In the genomic region with DNA sequence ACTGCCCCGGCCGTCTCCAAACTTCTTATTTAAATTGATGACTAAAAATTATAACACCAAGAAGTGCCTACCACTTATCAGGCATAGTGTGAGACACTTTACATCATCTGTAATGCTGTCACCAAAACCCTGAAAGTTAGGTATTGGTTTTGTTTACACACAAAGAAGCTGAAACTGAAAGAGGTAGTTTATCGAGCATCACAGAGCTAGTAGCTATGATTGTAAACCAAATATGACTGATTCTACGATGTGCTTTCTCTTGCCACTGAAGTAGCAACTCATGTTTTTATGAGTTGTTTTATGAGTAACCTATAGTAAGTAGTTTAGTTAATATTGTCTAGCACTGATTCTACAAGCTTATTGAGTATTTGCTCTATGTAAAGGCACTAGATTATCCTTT, we compare ENCODE assay signal across 14 cellular contexts. TPM values are rescaled to one million over a fixed set of nuclear protein-coding genes. Genes with fewer than 3 reads are reported as not detected.
DNase-seq lines count a peak whose midpoint lies in the region; ATAC-seq and TF ChIP-seq lines count a peak whose summit lies in the region.
"Had no signal": no experiment of that assay in that cellular context is flagged by ENCODE, and none has a peak within 500 bp of the region (broad histone marks: within the 10 kb centered on the region; RNA-seq: fewer than 3 reads in every experiment).

No MANE protein-coding gene starts in this region.

- H3K27ac Mint-ChIP-seq in neural progenitor cell, result no peak overlapping the region
- H3K27ac Mint-ChIP-seq in activated T-helper 2 cell treated with anti-CD3 and anti-CD28 coated beads, Interferon-gamma antibody, Interleukin-2, Interleukin-4, amounts not matched to agents 10 μg/mL and 5 μg/mL and 100 μg/mL, durations not matched to agents 14 hours and 24 hours and 36 hours, result no peak overlapping the region
- H3K27ac Mint-ChIP-seq: type B pancreatic cell had no signal

- H3K9ac ChIP-seq in neural progenitor cell, result no peak overlapping the region

- H3K4me1 Mint-ChIP-seq in activated T-cell treated with anti-CD3 and anti-CD28 coated beads, Interleukin-2, amount 50 U/mL, for 4 hours (ENCODE audit: low read depth), result no peaks in the 10 kb centered on the region
- H3K4me1 Mint-ChIP-seq in neural progenitor cell, result peaks cover 7% of the 10 kb centered on the region
- H3K4me1 Mint-ChIP-seq in activated T-helper 2 cell treated with anti-CD3 and anti-CD28 coated beads, Interferon-gamma antibody, Interleukin-2, Interleukin-4, amounts not matched to agents 10 μg/mL and 5 μg/mL and 100 μg/mL, durations not matched to agents 14 hours and 24 hours and 36 hours (ENCODE audit: low read depth), result peaks cover 4% of the 10 kb centered on the region
- H3K4me1 Mint-ChIP-seq: central memory CD8-positive, alpha-beta T cell had no signal

- peaks cover 38% of the 10 kb centered on the region for H3K4me1 ChIP-seq in neural progenitor cell
- H3K4me1 ChIP-seq: psoas muscle had no signal

- H3K4me3 Mint-ChIP-seq in activated T-cell treated with anti-CD3 and anti-CD28 coated beads, Interleukin-2, amount 50 U/mL, for 4 hours, result no peak overlapping the region
- H3K4me3 Mint-ChIP-seq in neural progenitor cell, result no peak overlapping the region
- H3K4me3 Mint-ChIP-seq in activated T-helper 2 cell treated with anti-CD3 and anti-CD28 coated beads, Interferon-gamma antibody, Interleukin-2, Interleukin-4, amounts not matched to agents 10 μg/mL and 5 μg/mL and 100 μg/mL, durations not matched to agents 14 hours and 24 hours and 36 hours (ENCODE audit: low read depth), result no peak overlapping the region
- H3K4me3 Mint-ChIP-seq: central memory CD8-positive, alpha-beta T cell; type B pancreatic cell had no signal

- H3K27me3 ChIP-seq in neural progenitor cell, result no peaks in the 10 kb centered on the region

- no peaks in the 10 kb centered on the region for H3K9me3 ChIP-seq in neural progenitor cell (ENCODE audit: low read depth)
- H3K9me3 ChIP-seq: psoas muscle had no signal

- no peak overlapping the region for H3K4me3 ChIP-seq in neural progenitor cell
- H3K4me3 ChIP-seq: psoas muscle had no signal

- no peaks in the 10 kb centered on the region for H3K79me2 ChIP-seq in neural progenitor cell (ENCODE audit: low read depth)

- intact Hi-C loops in activated T-helper 2 cell treated with anti-CD3 and anti-CD28 coated beads, Interferon-gamma antibody, Interleukin-2, Interleukin-4, amounts not matched to agents 10 μg/mL and 5 μg/mL and 100 μg/mL, durations not matched to agents 14 hours and 24 hours and 36 hours (cut with micrococcal nuclease), result no loop called here

- H3K4me2 ChIP-seq in neural progenitor cell, result no peak overlapping the region

- no peak overlapping the region for H2AFZ ChIP-seq in neural progenitor cell (replicated peaks)

- H3K36me3 Mint-ChIP-seq in activated T-cell treated with anti-CD3 and anti-CD28 coated beads, Interleukin-2, amount 50 U/mL, for 4 hours (ENCODE audit: insufficient read depth), result peaks cover 16% of the 10 kb centered on the region
- peaks cover 10% of the 10 kb centered on the region for H3K36me3 Mint-ChIP-seq in neural progenitor cell
- peaks cover 20% of the 10 kb centered on the region for H3K36me3 Mint-ChIP-seq in activated T-helper 2 cell treated with anti-CD3 and anti-CD28 coated beads, Interferon-gamma antibody, Interleukin-2, Interleukin-4, amounts not matched to agents 10 μg/mL and 5 μg/mL and 100 μg/mL, durations not matched to agents 14 hours and 24 hours and 36 hours (ENCODE audit: low read depth)

- DNase-seq in activated T-cell treated with anti-CD3 and anti-CD28 coated beads, Interleukin-2, amount 50 U/mL, for 4 hours, result no peak
- DNase-seq in activated T-cell treated with anti-CD3 and anti-CD28 coated beads for 4 hours (no peak), neural progenitor cell (ENCODE audit: low spot score) (no peak), DMS153 (lab: John Stamatoyannopoulos, UW) (no peak), NCI-H345 treated with DMSO at 0.1 percent for 48 hours (lab: John Stamatoyannopoulos, UW; ENCODE audit: unreplicated experiment) (no peak)
- no peak for DNase-seq in activated T-helper 2 cell treated with anti-CD3 and anti-CD28 coated beads, Interferon-gamma antibody, Interleukin-2, Interleukin-4, amounts not matched to agents 10 μg/mL and 5 μg/mL and 100 μg/mL, durations not matched to agents 14 hours and 24 hours and 36 hours (ENCODE audit: low spot score)
- DNase-seq: activated CD4-positive, alpha-beta T cell treated with anti-CD3 and anti-CD28 coated beads, Interleukin-2, amount 50 U/mL, for 4 hours; KG1; NCI-H187; psoas muscle had no signal

- peaks cover 8% of the 10 kb centered on the region for H4K20me1 ChIP-seq in neural progenitor cell (ENCODE audit: low read depth)

- no peaks in the 10 kb centered on the region for H3K9me3 Mint-ChIP-seq in activated T-cell treated with anti-CD3 and anti-CD28 coated beads, Interleukin-2, amount 50 U/mL, for 4 hours
- H3K9me3 Mint-ChIP-seq in neural progenitor cell, result no peaks in the 10 kb centered on the region
- no peaks in the 10 kb centered on the region for H3K9me3 Mint-ChIP-seq in activated T-helper 2 cell treated with anti-CD3 and anti-CD28 coated beads, Interferon-gamma antibody, Interleukin-2, Interleukin-4, amounts not matched to agents 10 μg/mL and 5 μg/mL and 100 μg/mL, durations not matched to agents 14 hours and 24 hours and 36 hours
- H3K9me3 Mint-ChIP-seq: central memory CD8-positive, alpha-beta T cell; type B pancreatic cell had no signal

- peak; percentile 69 to 73 for ATAC-seq in activated T-cell treated with anti-CD3 and anti-CD28 coated beads, Interleukin-2, amount 50 U/mL, for 4 hours
- ATAC-seq in GM21515 (IDR thresholded peaks at IDR 0.05; ENCODE audit: unreplicated experiment), result peak; percentile 91
- ATAC-seq in HG03045 (IDR thresholded peaks at IDR 0.05; ENCODE audit: unreplicated experiment), result peak; percentile 82
- ATAC-seq: psoas muscle had no signal

- peak overlapping the region; percentile 17 for H3K27ac ChIP-seq in neural progenitor cell
- H3K27ac ChIP-seq: psoas muscle had no signal

- peaks cover 24% of the 10 kb centered on the region for H3F3A ChIP-seq in neural progenitor cell (ENCODE audit: low read depth)

- H3K36me3 ChIP-seq in neural progenitor cell, result peaks cover 4% of the 10 kb centered on the region

- no peak for TF ChIP-seq CTCF in neural progenitor cell (IDR thresholded peaks at IDR 0.05)

- H3K27me3 Mint-ChIP-seq in activated T-cell treated with anti-CD3 and anti-CD28 coated beads, Interleukin-2, amount 50 U/mL, for 4 hours (ENCODE audit: low read depth), result no peaks in the 10 kb centered on the region
- no peaks in the 10 kb centered on the region for H3K27me3 Mint-ChIP-seq in neural progenitor cell (ENCODE audit: insufficient read depth, low read depth)
- H3K27me3 Mint-ChIP-seq in activated T-helper 2 cell treated with anti-CD3 and anti-CD28 coated beads, Interferon-gamma antibody, Interleukin-2, Interleukin-4, amounts not matched to agents 10 μg/mL and 5 μg/mL and 100 μg/mL, durations not matched to agents 14 hours and 24 hours and 36 hours (ENCODE audit: low read depth), result no peaks in the 10 kb centered on the region
- H3K27me3 Mint-ChIP-seq: central memory CD8-positive, alpha-beta T cell; type B pancreatic cell had no signal

RNA-seq across cellular contexts. Expression of gene DYNC1I2, which starts 31.5 kb away (rescaled TPM):
- 10 to 100 TPM; 37.3 to 43.2 (median 41.1) TPM for total RNA-seq in activated T-cell treated with anti-CD3 and anti-CD28 coated beads, Interleukin-2, amount 50 U/mL, for 4 hours
- 115 and 174 TPM in 2 replicates for total RNA-seq in neural progenitor cell (ENCODE audit: low replicate concordance)
- total RNA-seq in activated T-helper 2 cell treated with anti-CD3 and anti-CD28 coated beads, Interferon-gamma antibody, Interleukin-2, Interleukin-4, amounts not matched to agents 10 μg/mL and 5 μg/mL and 100 μg/mL, durations not matched to agents 14 hours and 24 hours and 36 hours, result 65.9 and 69.5 TPM in 2 replicates
